Comparison of ENCODE assay signal across 14 cellular contexts in the genomic region with DNA sequence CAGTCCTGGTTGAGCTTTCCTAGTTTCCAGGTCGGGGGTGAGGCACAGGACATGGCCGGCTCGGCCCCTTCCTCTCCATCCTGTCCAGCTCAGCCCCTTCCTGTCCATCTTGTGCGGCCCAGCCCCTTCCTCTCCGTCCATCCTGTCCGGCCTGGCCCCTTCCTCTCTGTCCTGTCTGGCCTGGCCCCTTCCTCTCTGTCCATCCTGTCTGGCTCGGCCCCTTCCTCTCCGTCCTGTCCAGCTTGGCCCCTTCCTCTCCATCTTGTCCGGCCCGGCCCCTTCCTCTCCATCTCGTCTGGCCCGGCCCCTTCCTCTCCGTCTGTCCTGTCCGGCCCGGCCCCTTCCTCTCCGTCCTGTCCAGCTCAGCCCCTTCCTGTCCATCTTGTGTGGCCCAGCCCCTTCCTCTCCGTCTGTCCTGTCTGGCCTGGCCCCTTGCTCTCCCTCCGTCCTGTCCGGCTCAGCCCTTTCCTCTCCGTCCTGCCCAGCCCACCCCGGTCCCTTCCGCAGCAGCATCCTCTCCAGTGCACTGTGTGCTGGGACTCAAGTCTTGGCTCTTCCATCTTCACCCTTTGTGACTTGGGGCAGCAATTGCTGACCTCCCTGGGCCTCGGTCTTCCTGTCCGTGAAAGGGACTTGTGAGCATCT. TPM values are rescaled to one million over a fixed set of nuclear protein-coding genes. Genes with fewer than 3 reads are reported as not detected.
A peak's percentile ranks its signal among the peaks of the same experiment; 100 is the strongest.
DNase-seq lines count a peak whose midpoint lies in the region; ATAC-seq, FAIRE-seq and TF ChIP-seq lines count a peak whose summit lies in the region.
"Had no signal": no experiment of that assay in that cellular context is flagged by ENCODE, and none has a peak within 500 bp of the region (broad histone marks: within the 10 kb centered on the region; RNA-seq: fewer than 3 reads in every experiment).

No MANE protein-coding gene starts in this region.

- POLR2A ChIA-PET in CD8-positive, alpha-beta T cell (lab: Charles Lee), result no interaction called here

- H3K4me3 Mint-ChIP-seq in CD8-positive, alpha-beta T cell, result no peak overlapping the region
- H3K4me3 Mint-ChIP-seq in chondrocyte (ENCODE audit: unreplicated experiment), result peak overlapping the region; percentile 74
- H3K4me3 Mint-ChIP-seq: natural killer cell treated with Interleukin-12 subunit alpha and Interleukin-12 subunit beta and Interleukin-15 and Interleukin-18, amount 100 ng/mL, for 72 hours had no signal

- intact Hi-C loops in CD8-positive, alpha-beta T cell (cut with DNase I, micrococcal nuclease), result loop anchor here in 1 of 2 experiments (10.0 kb wide), 1 partner anchor 50 kb away; no protein-coding TSS in a partner anchor
- intact Hi-C loops in pancreas (cut with DNase I), result no loop called here

- H3K4me3 ChIP-seq in CD8-positive, alpha-beta T cell (ENCODE audit: low read depth, low read length), result no peak overlapping the region
- peak overlapping the region; percentile 11 to 32 for H3K4me3 ChIP-seq in right atrium auricular region
- no peak overlapping the region for H3K4me3 ChIP-seq in pancreas
- H3K4me3 ChIP-seq: colonic mucosa had no signal

- no peaks in the 10 kb centered on the region for H3K9me3 Mint-ChIP-seq in CD8-positive, alpha-beta T cell
- H3K9me3 Mint-ChIP-seq in chondrocyte (ENCODE audit: low read depth), result no peaks in the 10 kb centered on the region
- H3K9me3 Mint-ChIP-seq: natural killer cell treated with Interleukin-12 subunit alpha and Interleukin-12 subunit beta and Interleukin-15 and Interleukin-18, amount 100 ng/mL, for 72 hours had no signal

- CTCF ChIA-PET in CD8-positive, alpha-beta T cell (lab: Charles Lee), result interaction anchor here (1.2 kb wide), 1 partner anchor 12 kb away, joined by 5 read pairs; no protein-coding TSS in a partner anchor

- no peak for FAIRE-seq in pancreas (lab: Jason Lieb, UNC)
- FAIRE-seq: islet of Langerhans had no signal

- no peaks in the 10 kb centered on the region for H3K4me1 ChIP-seq in CD8-positive, alpha-beta T cell (ENCODE audit: insufficient read depth, low read length)
- H3K4me1 ChIP-seq in right atrium auricular region (peaks cover 0 to 8% of the 10 kb centered on the region in 2 donors), pancreas (no peaks in the 10 kb centered on the region)
- H3K4me1 ChIP-seq: colonic mucosa had no signal

- H3K9me3 ChIP-seq in CD8-positive, alpha-beta T cell (ENCODE audit: low read length), result no peaks in the 10 kb centered on the region
- H3K9me3 ChIP-seq in right atrium auricular region (no peaks in the 10 kb centered on the region), pancreas (no peaks in the 10 kb centered on the region)
- H3K9me3 ChIP-seq: colonic mucosa had no signal

- H3K27ac ChIP-seq in CD8-positive, alpha-beta T cell (ENCODE audit: low read depth, low read length), result no peak overlapping the region
- H3K27ac ChIP-seq in right atrium auricular region, result peak overlapping the region in 1 of 2 donors; percentile 52
- H3K27ac ChIP-seq in pancreas, result no peak overlapping the region
- H3K27ac ChIP-seq: colonic mucosa had no signal

- H3K27me3 ChIP-seq in CD8-positive, alpha-beta T cell (ENCODE audit: insufficient read depth, low read length), result no peaks in the 10 kb centered on the region
- no peaks in the 10 kb centered on the region for H3K27me3 ChIP-seq in right atrium auricular region
- H3K27me3 ChIP-seq in pancreas, result no peaks in the 10 kb centered on the region
- H3K27me3 ChIP-seq: colonic mucosa had no signal

- no peaks in the 10 kb centered on the region for H3K36me3 ChIP-seq in CD8-positive, alpha-beta T cell (ENCODE audit: insufficient read depth, low read length)
- no peaks in the 10 kb centered on the region for H3K36me3 ChIP-seq in right atrium auricular region
- H3K36me3 ChIP-seq in pancreas, result no peaks in the 10 kb centered on the region
- H3K36me3 ChIP-seq: colonic mucosa had no signal

- ATAC-seq in CD8-positive, alpha-beta T cell, result no peak
- ATAC-seq in pancreas (peak in 3 of 4 donors; percentile 41 to 68 (median 50)), GM18502 (IDR thresholded peaks at IDR 0.05; ENCODE audit: poor library complexity, unreplicated experiment) (no peak), GM21390 (IDR thresholded peaks at IDR 0.05; ENCODE audit: unreplicated experiment) (no peak)
- ATAC-seq: natural killer cell treated with Interleukin-12 subunit alpha and Interleukin-12 subunit beta and Interleukin-15 and Interleukin-18, amount 100 ng/mL, for 72 hours; Panc1 had no signal

- no peaks in the 10 kb centered on the region for H3K27me3 Mint-ChIP-seq in CD8-positive, alpha-beta T cell (ENCODE audit: low read depth)
- H3K27me3 Mint-ChIP-seq in chondrocyte (ENCODE audit: low read depth), result no peaks in the 10 kb centered on the region
- H3K27me3 Mint-ChIP-seq: natural killer cell treated with Interleukin-12 subunit alpha and Interleukin-12 subunit beta and Interleukin-15 and Interleukin-18, amount 100 ng/mL, for 72 hours had no signal

- H3K4me1 Mint-ChIP-seq in CD8-positive, alpha-beta T cell (ENCODE audit: low read depth), result peaks cover 11% of the 10 kb centered on the region
- peaks cover 3% of the 10 kb centered on the region for H3K4me1 Mint-ChIP-seq in chondrocyte (ENCODE audit: low read depth)

- peak overlapping the region; percentile 41 for H3K27ac Mint-ChIP-seq in CD8-positive, alpha-beta T cell
- H3K27ac Mint-ChIP-seq in chondrocyte (ENCODE audit: unreplicated experiment), result peak overlapping the region; percentile 49

- peaks cover 2% of the 10 kb centered on the region for H3K36me3 Mint-ChIP-seq in CD8-positive, alpha-beta T cell
- H3K36me3 Mint-ChIP-seq in chondrocyte (ENCODE audit: low read depth), result peaks cover 9% of the 10 kb centered on the region

- DNase-seq in CD8-positive, alpha-beta T cell, result no peak
- peak; percentile 84 for DNase-seq in chondrocyte (ENCODE audit: low spot score)
- DNase-seq in right atrium auricular region (ENCODE audit: low spot score), result no peak
- peak in 1 of 6 donors; percentile 35 for DNase-seq in pancreas
- DNase-seq in NCI-H1105 (lab: John Stamatoyannopoulos, UW), result no peak
- DNase-seq in cerebellum (ENCODE audit: low spot score), result no peak
- DNase-seq: activated naive CD4-positive, alpha-beta T cell treated with Interleukin-2 at 50 U/mL for 16 hours; colonic mucosa had no signal

- 85 to 89% methylated on average over 21 to 24 of the region's 24 CpGs for WGBS in pancreas, 2 donors

- no peak for TF ChIP-seq CTCF in CD8-positive, alpha-beta T cell (IDR thresholded peaks at IDR 0.05)
- TF ChIP-seq CTCF in chondrocyte (IDR thresholded peaks at IDR 0.05) (no peak), right atrium auricular region (IDR thresholded peaks at IDR 0.05) (no peak), pancreas (IDR thresholded peaks at IDR 0.05) (no peak)

RNA-seq across cellular contexts. Expression of gene ZNF750, which starts 5.5 kb away (rescaled TPM):
- not detected for total RNA-seq in CD8-positive, alpha-beta T cell
- total RNA-seq in chondrocyte (not detected in 3 replicates), right atrium auricular region (not detected), pancreas (not detected), cerebellum (not detected)
- polyA plus RNA-seq in pancreas, result under 1 TPM; 0.02 to 0.08 TPM
- total RNA-seq: colonic mucosa; natural killer cell treated with Interleukin-12 subunit alpha and Interleukin-12 subunit beta and Interleukin-15 and Interleukin-18, amount 100 ng/mL, for 72 hours; NCI-H460 had no signal

Comparison
In these comparisons a context has a peak if more than half of its experiments do, and no peak if none do; other contexts are left out.
1. ATAC-seq: peak in pancreas (3 of 4); none in CD8-positive, alpha-beta T cell (single experiment), GM18502 (single experiment) and GM21390 (single experiment).
2. H3K4me3 ChIP-seq: peak in right atrium auricular region (2 of 2); none in CD8-positive, alpha-beta T cell (single experiment) and pancreas (0 of 4).